Comparison of ENCODE assay signal across 8 cellular contexts in genomic region chr2:18559941-18560796, GRCh38. TPM values are rescaled to one million over a fixed set of nuclear protein-coding genes. Genes with fewer than 3 reads are reported as not detected.
DNase-seq lines count a peak whose midpoint lies in the region; ATAC-seq and TF ChIP-seq lines count a peak whose summit lies in the region.

A gene with protein sequence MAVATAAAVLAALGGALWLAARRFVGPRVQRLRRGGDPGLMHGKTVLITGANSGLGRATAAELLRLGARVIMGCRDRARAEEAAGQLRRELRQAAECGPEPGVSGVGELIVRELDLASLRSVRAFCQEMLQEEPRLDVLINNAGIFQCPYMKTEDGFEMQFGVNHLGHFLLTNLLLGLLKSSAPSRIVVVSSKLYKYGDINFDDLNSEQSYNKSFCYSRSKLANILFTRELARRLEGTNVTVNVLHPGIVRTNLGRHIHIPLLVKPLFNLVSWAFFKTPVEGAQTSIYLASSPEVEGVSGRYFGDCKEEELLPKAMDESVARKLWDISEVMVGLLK (minus strand): TSS chr2:18560653. CDS start chr2:18560572, 81 bp downstream.

- DNase-seq in DMS53 (lab: John Stamatoyannopoulos, UW) (peak; percentile 89), KG1 (lab: John Stamatoyannopoulos, UW) (peak; percentile 83), Panc1 (ENCODE audit: low read depth, low spot score) (peak; percentile 61)
- DNase-seq in activated T-cell treated with anti-CD3 and anti-CD28 coated beads, Interleukin-2, amount 50 U/mL, for 4 hours, result peak; percentile 89
- DNase-seq in stimulated activated CD8-positive, alpha-beta memory T cell treated with anti-CD3 and anti-CD28 coated beads, Interleukin-7, amount 100 ng/mL, for 1 hour (ENCODE audit: low read depth in 2 of 2), result peak; percentile 83 to 84

- H3K27me3 ChIP-seq in Panc1 (ENCODE audit: control insufficient read depth, insufficient read depth, low read length), result no peaks in the 10 kb centered on the region
- no peaks in the 10 kb centered on the region for H3K27me3 ChIP-seq in esophagus (ENCODE audit: control insufficient read depth in 1 of 2, insufficient read depth in 2 of 2, low read length in 2 of 2)
- no peaks in the 10 kb centered on the region for H3K27me3 ChIP-seq in mucosa of stomach (ENCODE audit: control insufficient read depth, insufficient read depth, low read length)

- no peaks in the 10 kb centered on the region for H3K9me3 ChIP-seq in Panc1 (ENCODE audit: control insufficient read depth, insufficient read depth, low read depth, low read length)
- no peaks in the 10 kb centered on the region for H3K9me3 ChIP-seq in esophagus (ENCODE audit: control insufficient read depth in 2 of 2, insufficient read depth in 1 of 2, low read depth in 1 of 2, low read length in 1 of 2)
- H3K9me3 ChIP-seq in mucosa of stomach (ENCODE audit: control insufficient read depth, low read length), result no peaks in the 10 kb centered on the region

- H3K27ac ChIP-seq in Panc1 (ENCODE audit: low read length) (peak within 1 kb of the TSS; percentile 93), esophagus (ENCODE audit: low read depth in 2 of 2, low read length in 1 of 2) (peak within 1 kb of the TSS; percentile 95 to 96)

- H3K36me3 Mint-ChIP-seq in activated T-cell treated with anti-CD3 and anti-CD28 coated beads, Interleukin-2, amount 50 U/mL, for 4 hours (ENCODE audit: insufficient read depth), result peaks cover 23% of the 10 kb centered on the region

- in situ Hi-C loops in Panc1 (cut with HindIII; ENCODE audit: low pct_unique_long_range_greater_than_20kb, low sequenced_read_pairs), result no loop called here

- H3K36me3 ChIP-seq in Panc1 (ENCODE audit: control insufficient read depth, insufficient read depth, low read length), result peaks cover 3% of the 10 kb centered on the region
- H3K36me3 ChIP-seq in esophagus (ENCODE audit: control insufficient read depth in 2 of 2, insufficient read depth in 2 of 2, low read length in 1 of 2), result peaks cover 2% of the 10 kb centered on the region in 2 donors
- H3K36me3 ChIP-seq in mucosa of stomach (ENCODE audit: control insufficient read depth, insufficient read depth, low read length), result no peaks in the 10 kb centered on the region

- CTCF ChIA-PET in Panc1 (lab: Charles Lee), result interaction anchor here (0.7 kb wide), 1 partner anchor 17 kb away, joined by 21 read pairs; no protein-coding TSS in a partner anchor

- POLR2A ChIA-PET in Panc1 (lab: Charles Lee), result no interaction called here

- H3K4me1 Mint-ChIP-seq in activated T-cell treated with anti-CD3 and anti-CD28 coated beads, Interleukin-2, amount 50 U/mL, for 4 hours (ENCODE audit: low read depth), result peaks cover 37% of the 10 kb centered on the region

- intact Hi-C loops in Panc1 (cut with micrococcal nuclease; ENCODE audit: unreplicated experiment), result no loop called here

- ATAC-seq in GM21723 (IDR thresholded peaks at IDR 0.05; ENCODE audit: unreplicated experiment) (peak; percentile 95), Panc1 (peak; percentile 100)
- ATAC-seq in activated T-cell treated with anti-CD3 and anti-CD28 coated beads, Interleukin-2, amount 50 U/mL, for 4 hours, result peak; percentile 95 to 96

- WGBS in esophagus, 2 donors, result 0 to 1% methylated on average over 73 to 84 of the region's 84 CpGs

- peak within 1 kb of the TSS; percentile 91 for H3K4me3 Mint-ChIP-seq in activated T-cell treated with anti-CD3 and anti-CD28 coated beads, Interleukin-2, amount 50 U/mL, for 4 hours

- H3K4me3 ChIP-seq in Panc1 (ENCODE audit: low read depth in 2 of 2, low read length in 2 of 2), result peak within 1 kb of the TSS; percentile 85 to 88
- H3K4me3 ChIP-seq in esophagus (ENCODE audit: low read depth in 1 of 2, low read length in 2 of 2), result peak within 1 kb of the TSS; percentile 88 to 98
- peak within 1 kb of the TSS; percentile 64 for H3K4me3 ChIP-seq in mucosa of stomach (ENCODE audit: low read length)

- TF ChIP-seq CTCF in Panc1 (IDR thresholded peaks at IDR 0.05), result no peak

- no peaks in the 10 kb centered on the region for H3K27me3 Mint-ChIP-seq in activated T-cell treated with anti-CD3 and anti-CD28 coated beads, Interleukin-2, amount 50 U/mL, for 4 hours (ENCODE audit: low read depth)

- no peaks in the 10 kb centered on the region for H3K9me3 Mint-ChIP-seq in activated T-cell treated with anti-CD3 and anti-CD28 coated beads, Interleukin-2, amount 50 U/mL, for 4 hours

- H3K9ac ChIP-seq in mucosa of stomach (ENCODE audit: low read length), result peak within 1 kb of the TSS; percentile 93

- BruUV-seq in Panc1 (replicated peaks; lab: Mats Ljungman, UMichigan), result no TSS peak

- H3K4me1 ChIP-seq in Panc1 (ENCODE audit: control insufficient read depth, insufficient read depth, low read length), result peaks cover 4% of the 10 kb centered on the region; the same call in 1 of the 2 replicates
- no peaks in the 10 kb centered on the region for H3K4me1 ChIP-seq in esophagus (ENCODE audit: control insufficient read depth in 2 of 2, insufficient read depth in 2 of 2, low read length in 1 of 2)
- H3K4me1 ChIP-seq in mucosa of stomach (ENCODE audit: control insufficient read depth, insufficient read depth, low read length), result peaks cover 7% of the 10 kb centered on the region

RNA-seq across cellular contexts. Expression of the gene that starts here (rescaled TPM):
- 15.4 TPM for total RNA-seq in Panc1 (2021; ENCODE audit: unreplicated experiment)
- 14.5 TPM for polyA plus RNA-seq in Panc1 (2012; ENCODE audit: insufficient read length)
- total RNA-seq in activated T-cell treated with anti-CD3 and anti-CD28 coated beads, Interleukin-2, amount 50 U/mL, for 4 hours, result 10 to 100 TPM; 14.6 to 17.9 (median 16.0) TPM
- 10 to 100 TPM; 11.8 to 14.3 TPM for polyA plus RNA-seq in esophagus

Comparison
In these comparisons a context has a peak if more than half of its experiments do, and no peak if none do; other contexts are left out.
1. Peak in every context shown above with its lines: DNase-seq, ATAC-seq, H3K4me3 ChIP-seq and H3K27ac ChIP-seq.